ENCODE assay signal across 18 cellular contexts in the genomic region with DNA sequence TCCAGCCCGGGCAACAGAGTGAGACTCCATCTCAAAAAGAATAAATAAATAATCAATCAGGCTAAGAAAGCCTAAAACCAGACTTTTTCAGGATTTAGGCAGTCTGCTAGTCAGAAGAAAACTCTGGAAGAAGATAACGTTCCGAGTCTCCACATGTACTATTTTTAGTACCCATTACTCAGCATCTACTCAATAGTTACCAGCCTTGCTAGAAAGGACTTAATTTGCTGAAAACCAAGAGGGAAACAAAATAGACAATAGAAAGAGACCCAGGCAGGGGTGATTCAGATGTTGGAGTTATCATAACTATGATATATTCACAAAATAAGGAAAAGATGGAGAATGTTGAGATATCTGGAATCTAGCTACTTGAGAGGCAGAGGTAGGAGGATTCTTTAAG. TPM values are rescaled to one million over a fixed set of nuclear protein-coding genes. Genes with fewer than 3 reads are reported as not detected.
A peak's percentile ranks its signal among the peaks of the same experiment; 100 is the strongest.
DNase-seq lines count a peak whose midpoint lies in the region; ATAC-seq and TF ChIP-seq lines count a peak whose summit lies in the region.
"Had no signal": no experiment of that assay in that cellular context is flagged by ENCODE, and none has a peak within 500 bp of the region (broad histone marks: within the 10 kb centered on the region; RNA-seq: fewer than 3 reads in every experiment).

No MANE protein-coding gene starts in this region.

- peak overlapping the region; percentile 51 for H3K4me2 ChIP-seq in parathyroid adenoma (ENCODE audit: low read length)

- H3K4me1 Mint-ChIP-seq in CD4-positive, alpha-beta T cell (ENCODE audit: low read depth): peaks cover 16% of the 10 kb centered on the region

- no peak overlapping the region for H2AFZ ChIP-seq in parathyroid adenoma

- H3K27ac ChIP-seq in CD4-positive, alpha-beta T cell (ENCODE audit: low read depth, low read length): no peak overlapping the region
- H3K27ac ChIP-seq in SK-N-MC (peak overlapping the region; percentile 87), dorsolateral prefrontal cortex (peak overlapping the region in 45 of 59 donors; percentile 2 to 90 (median 54)), parathyroid adenoma (no peak overlapping the region), foreskin keratinocyte (no peak overlapping the region)
- H3K27ac ChIP-seq: BLaER1 treated with 17β-estradiol and CSF1 and Interleukin-3, amounts not matched to agents 10 nM and 100 nM; stomach had no signal

- H3K9ac ChIP-seq in SK-N-MC (ENCODE audit: insufficient read length) (no peak overlapping the region), parathyroid adenoma (no peak overlapping the region)
- H3K9ac ChIP-seq: BLaER1 treated with 17β-estradiol and CSF1 and Interleukin-3, amounts not matched to agents 10 nM and 100 nM had no signal

- no peaks in the 10 kb centered on the region for H3K27me3 Mint-ChIP-seq in CD4-positive, alpha-beta T cell
- H3K27me3 Mint-ChIP-seq: progenitor cell of endocrine pancreas had no signal

- peak overlapping the region; percentile 65 for H3K4me3 Mint-ChIP-seq in CD4-positive, alpha-beta T cell
- H3K4me3 Mint-ChIP-seq: T-helper 1 cell treated with Interleukin-12 subunit alpha and Interleukin-12 subunit beta and Interleukin-4 antibody, amounts not matched to agents 30 μg/mL and 1 μg/mL, for 36 hours had no signal

- no peaks in the 10 kb centered on the region for H3K9me3 ChIP-seq in CD4-positive, alpha-beta T cell (ENCODE audit: control insufficient read depth, low read length)
- H3K9me3 ChIP-seq in SK-N-MC (ENCODE audit: low read depth, low read length) (no peaks in the 10 kb centered on the region), parathyroid adenoma (ENCODE audit: control insufficient read depth, low read length) (no peaks in the 10 kb centered on the region), mucosa of descending colon (no peaks in the 10 kb centered on the region)
- H3K9me3 ChIP-seq: BLaER1 treated with 17β-estradiol and CSF1 and Interleukin-3, amounts not matched to agents 10 nM and 100 nM; stomach had no signal

- DNase-seq in CD4-positive, alpha-beta T cell: no peak
- no peak for DNase-seq in SK-N-MC (ENCODE audit: low read depth, low spot score)
- DNase-seq in dorsolateral prefrontal cortex: no peak
- no peak for DNase-seq in foreskin keratinocyte
- no peak for DNase-seq in mucosa of descending colon
- DNase-seq: activated naive CD4-positive, alpha-beta T cell treated with anti-CD3 and anti-CD28 coated beads, Interleukin-2, amount 50 U/mL, for 16 hours; central memory CD4-positive, alpha-beta T cell; DMS153; islet precursor cell; NCI-H1105 treated with DMSO at 0.1 percent for 48 hours; stimulated activated CD4-positive, alpha-beta T cell treated with anti-CD3 and anti-CD28 coated beads, Interleukin-15, amount 100 ng/mL, for 24 hours; stomach had no signal

- POLR2A ChIA-PET in CD4-positive, alpha-beta T cell (lab: Charles Lee): no interaction called here

- TF ChIP-seq CTCF in CD4-positive, alpha-beta T cell (IDR thresholded peaks at IDR 0.05): no peak
- TF ChIP-seq CTCF in dorsolateral prefrontal cortex (IDR thresholded peaks at IDR 0.05 in 54 of 56, conservative IDR thresholded peaks at IDR 0.05 in 2 of 56; ENCODE audit: low read depth in 1 of 56, partially characterized antibody in 56 of 56): no peak
- TF ChIP-seq CTCF in parathyroid adenoma (IDR thresholded peaks at IDR 0.05): no peak
- no peak for TF ChIP-seq CTCF in foreskin keratinocyte (conservative IDR thresholded peaks at IDR 0.05)
- TF ChIP-seq CTCF in mucosa of descending colon (IDR thresholded peaks at IDR 0.05): no peak

- H3K36me3 Mint-ChIP-seq in CD4-positive, alpha-beta T cell (ENCODE audit: low read depth): peaks cover 39% of the 10 kb centered on the region

- intact Hi-C loops in CD4-positive, alpha-beta T cell (cut with DNase I, micrococcal nuclease): loop anchor here in 1 of 2 experiments (5.0 to 10.0 kb wide), 2 partner anchors 37 to 636 kb away; no protein-coding TSS in a partner anchor
- intact Hi-C loops in dorsolateral prefrontal cortex (cut with DNase I) (loop anchor here (5.0 kb wide), 1 partner anchor 37 kb away; no protein-coding TSS in a partner anchor), mucosa of descending colon (cut with DNase I, micrococcal nuclease) (no loop called here)

- peaks cover 45% of the 10 kb centered on the region for H3K36me3 ChIP-seq in SK-N-MC (ENCODE audit: insufficient read depth, low read length)
- no peaks in the 10 kb centered on the region for H3K36me3 ChIP-seq in parathyroid adenoma (ENCODE audit: control insufficient read depth, insufficient read depth, low read length)
- no peaks in the 10 kb centered on the region for H3K36me3 ChIP-seq in mucosa of descending colon (ENCODE audit: low read depth)

- no peaks in the 10 kb centered on the region for H3K27me3 ChIP-seq in CD4-positive, alpha-beta T cell (ENCODE audit: control insufficient read depth, insufficient read depth, low read length)
- H3K27me3 ChIP-seq in dorsolateral prefrontal cortex: no peaks in the 10 kb centered on the region
- H3K27me3 ChIP-seq in parathyroid adenoma (ENCODE audit: control insufficient read depth, insufficient read depth, low read length): no peaks in the 10 kb centered on the region
- H3K27me3 ChIP-seq in foreskin keratinocyte: no peaks in the 10 kb centered on the region
- H3K27me3 ChIP-seq: BLaER1 treated with 17β-estradiol and CSF1 and Interleukin-3, amounts not matched to agents 10 nM and 100 nM; stomach had no signal

- H3K4me3 ChIP-seq in SK-N-MC (no peak overlapping the region), dorsolateral prefrontal cortex (no peak overlapping the region), parathyroid adenoma (ENCODE audit: low read depth, low read length) (no peak overlapping the region), mucosa of descending colon (no peak overlapping the region)
- H3K4me3 ChIP-seq: BLaER1 treated with 17β-estradiol and CSF1 and Interleukin-3, amounts not matched to agents 10 nM and 100 nM; stomach had no signal

- H3K4me1 ChIP-seq in parathyroid adenoma (peaks cover 4% of the 10 kb centered on the region), foreskin keratinocyte (peaks cover 5% of the 10 kb centered on the region), mucosa of descending colon (ENCODE audit: low read depth) (peaks cover 4% of the 10 kb centered on the region)

- ATAC-seq in CD4-positive, alpha-beta T cell (ENCODE audit: poor library complexity): no peak
- no peak for ATAC-seq in foreskin keratinocyte
- no peak for ATAC-seq in HG02938 (IDR thresholded peaks at IDR 0.05; ENCODE audit: unreplicated experiment)
- ATAC-seq in mucosa of descending colon: no peak

- CTCF ChIA-PET in CD4-positive, alpha-beta T cell (lab: Charles Lee): interaction anchor here (0.9 kb wide), 1 partner anchor 13 kb away, joined by 3 read pairs; no protein-coding TSS in a partner anchor

- no peaks in the 10 kb centered on the region for H3K79me2 ChIP-seq in parathyroid adenoma

- no peaks in the 10 kb centered on the region for H3K9me3 Mint-ChIP-seq in CD4-positive, alpha-beta T cell
- H3K9me3 Mint-ChIP-seq: T-helper 1 cell treated with Interleukin-12 subunit alpha and Interleukin-12 subunit beta and Interleukin-4 antibody, amounts not matched to agents 30 μg/mL and 1 μg/mL, for 36 hours had no signal

- H3K27ac Mint-ChIP-seq in CD4-positive, alpha-beta T cell: no peak overlapping the region
- H3K27ac Mint-ChIP-seq: progenitor cell of endocrine pancreas; T-helper 1 cell treated with Interleukin-12 subunit alpha and Interleukin-12 subunit beta and Interleukin-4 antibody, amounts not matched to agents 30 μg/mL and 1 μg/mL, for 36 hours had no signal

RNA-seq across cellular contexts. Expression of a gene that starts 3.6 kb away (rescaled TPM):
- total RNA-seq in CD4-positive, alpha-beta T cell: 1 to 10 TPM; 6.4 to 6.6 TPM
- total RNA-seq in dorsolateral prefrontal cortex (10 to 100 TPM; 15.5 to 61.0 (median 36.9) TPM), foreskin keratinocyte (2.4 and 3.0 TPM in 2 replicates), mucosa of descending colon (10 to 100 TPM in 2 of 3 donors, 1 to 10 TPM in 1; 7.2 to 20.4 (median 11.7) TPM)
- polyA plus RNA-seq in foreskin keratinocyte: 3.8 and 4.3 TPM in 2 replicates

RNA-seq across cellular contexts. Expression of a gene that starts 8.4 kb away (rescaled TPM):
- 1 to 10 TPM; 1.5 to 2.3 TPM for total RNA-seq in CD4-positive, alpha-beta T cell
- total RNA-seq in dorsolateral prefrontal cortex (1 to 10 TPM in 119 of 120 experiments, not detected in 1; 1.5 to 6.6 (median 3.2) TPM), foreskin keratinocyte (0.71 and 1.2 TPM in 2 replicates), mucosa of descending colon (1 to 10 TPM; 1.8 to 3.2 (median 2.1) TPM)
- 2.0 TPM in 2 replicates for polyA plus RNA-seq in foreskin keratinocyte
- total RNA-seq: stomach had no signal

RNA-seq across cellular contexts. Expression of a gene that starts 8.8 kb away (rescaled TPM):
- total RNA-seq in CD4-positive, alpha-beta T cell: 1 to 10 TPM; 2.0 to 2.8 TPM
- total RNA-seq in dorsolateral prefrontal cortex (100 to 1,000 TPM in 3 of 120 experiments, 10 to 100 TPM in 117; 24.9 to 116 (median 84.0) TPM), foreskin keratinocyte (9.8 and 9.9 TPM in 2 replicates), mucosa of descending colon (10 to 100 TPM; 15.1 to 21.4 (median 19.6) TPM)
- polyA plus RNA-seq in foreskin keratinocyte: 9.4 and 10.3 TPM in 2 replicates

RNA-seq across cellular contexts. Expression of a gene that starts 25.3 kb away (rescaled TPM):
- total RNA-seq in CD4-positive, alpha-beta T cell: 100 to 1,000 TPM; 375 to 397 TPM
- 100 to 1,000 TPM; 217 to 495 (median 342) TPM for total RNA-seq in dorsolateral prefrontal cortex
- total RNA-seq in foreskin keratinocyte: 138 and 160 TPM in 2 replicates
- polyA plus RNA-seq in foreskin keratinocyte: 183 and 199 TPM in 2 replicates
- total RNA-seq in mucosa of descending colon: 100 to 1,000 TPM; 136 to 257 (median 200) TPM

RNA-seq across cellular contexts. Expression of a gene that starts 38.1 kb away (rescaled TPM):
- total RNA-seq in CD4-positive, alpha-beta T cell: not detected
- total RNA-seq in dorsolateral prefrontal cortex (under 1 TPM in 5 of 120 experiments, not detected in 115; 0.10 to 0.25 (median 0.17) TPM), foreskin keratinocyte (not detected in 2 replicates), mucosa of descending colon (not detected)
- not detected in 2 replicates for polyA plus RNA-seq in foreskin keratinocyte
- total RNA-seq: mucosa of gallbladder, progenitor cell of endocrine pancreas, stomach had no signal
- polyA plus RNA-seq: stomach had no signal

Comparison
In these comparisons a context has a peak if more than half of its experiments do, and no peak if none do; other contexts are left out.
1. H3K27ac ChIP-seq: peak in SK-N-MC (single experiment) and dorsolateral prefrontal cortex (45 of 59); none in CD4-positive, alpha-beta T cell (single experiment), parathyroid adenoma (single experiment) and foreskin keratinocyte (single experiment).
2. intact Hi-C loops: an anchor here in dorsolateral prefrontal cortex (5.0 kb wide); none called in mucosa of descending colon.